In genomic region chr6:10478187-10479040, GRCh38 we compare ENCODE assay signal across 9 cellular contexts. TPM values are rescaled to one million over a fixed set of nuclear protein-coding genes. Genes with fewer than 3 reads are reported as not detected.
A peak's percentile ranks its signal among the peaks of the same experiment; 100 is the strongest.
DNase-seq lines count a peak whose midpoint lies in the region; ATAC-seq and TF ChIP-seq lines count a peak whose summit lies in the region.
"Had no signal": no experiment of that assay in that cellular context is flagged by ENCODE, and none has a peak within 500 bp of the region (broad histone marks: within the 10 kb centered on the region; RNA-seq: fewer than 3 reads in every experiment).

No MANE protein-coding gene starts in this region.

- H4K20me1 ChIP-seq in Karpas-422 (ENCODE audit: insufficient read depth, low read depth, low read length) (no peaks in the 10 kb centered on the region), SU-DHL-6 (ENCODE audit: low read depth, low read length) (no peaks in the 10 kb centered on the region)

- H3K9me2 ChIP-seq in Karpas-422 (replicated peaks; ENCODE audit: insufficient read depth, low read length) (no peaks in the 10 kb centered on the region), SU-DHL-6 (replicated peaks; ENCODE audit: insufficient read depth, low read length) (no peaks in the 10 kb centered on the region)

- H3F3A ChIP-seq in SU-DHL-6 (ENCODE audit: insufficient read depth) = no peaks in the 10 kb centered on the region

- H3K4me3 ChIP-seq in BE2C (ENCODE audit: low read depth, low read length) (no peak overlapping the region), Karpas-422 (ENCODE audit: low read length) (no peak overlapping the region), SU-DHL-6 (ENCODE audit: insufficient read depth, low read length, poor library complexity, severe bottlenecking) (no peak overlapping the region), gastroesophageal sphincter (no peak overlapping the region)

- H2AFZ ChIP-seq in Karpas-422 (ENCODE audit: low read length) = no peak overlapping the region
- H2AFZ ChIP-seq in SU-DHL-6 (ENCODE audit: low read depth, low read length, severe bottlenecking) = no peak overlapping the region

- peak; percentile 43 for TF ChIP-seq CTCF in BE2C (IDR thresholded peaks at IDR 0.05; ENCODE audit: low read depth, low read length)
- TF ChIP-seq CTCF in SU-DHL-6 (IDR thresholded peaks at IDR 0.05; ENCODE audit: insufficient read depth, low read length, poor library complexity, severe bottlenecking) = peak; percentile 78
- TF ChIP-seq CTCF in gastroesophageal sphincter (IDR thresholded peaks at IDR 0.05) = peak; percentile 51 to 65 (median 54)

- no peaks in the 10 kb centered on the region for H3K27me3 ChIP-seq in BE2C
- H3K27me3 ChIP-seq in Karpas-422 (ENCODE audit: low read length) = no peaks in the 10 kb centered on the region
- H3K27me3 ChIP-seq in SU-DHL-6 (ENCODE audit: low read length) = no peaks in the 10 kb centered on the region
- H3K27me3 ChIP-seq in gastroesophageal sphincter = peaks cover 13% of the 10 kb centered on the region

- TF ChIP-seq POLR2A in gastroesophageal sphincter (IDR thresholded peaks at IDR 0.05) = no peak

- H3K27ac ChIP-seq in Karpas-422 (ENCODE audit: low read length) = no peak overlapping the region
- H3K27ac ChIP-seq in SU-DHL-6 (ENCODE audit: low read depth, low read length) = no peak overlapping the region
- no peak overlapping the region for H3K27ac ChIP-seq in gastroesophageal sphincter

- H3K9ac ChIP-seq in Karpas-422 (ENCODE audit: low read length) (no peak overlapping the region), SU-DHL-6 (ENCODE audit: low read length) (no peak overlapping the region)

- H3K79me2 ChIP-seq in Karpas-422 (ENCODE audit: low read length) = no peaks in the 10 kb centered on the region
- no peaks in the 10 kb centered on the region for H3K79me2 ChIP-seq in SU-DHL-6 (ENCODE audit: insufficient read depth, low read length)

- DNase-seq in BE2C = no peak
- DNase-seq in Karpas-422 = peak; percentile 86
- peak; percentile 11 for DNase-seq in stromal cell of bone marrow (ENCODE audit: low read depth)
- no peak for DNase-seq in stimulated activated CD8-positive, alpha-beta memory T cell treated with anti-CD3 and anti-CD28 coated beads, Interleukin-4, amount 100 ng/mL, for 48 hours

- no peaks in the 10 kb centered on the region for H3K9me3 ChIP-seq in BE2C
- no peaks in the 10 kb centered on the region; the same call in 1 of the 2 replicates for H3K9me3 ChIP-seq in Karpas-422 (ENCODE audit: low read length)
- no peaks in the 10 kb centered on the region; the same call in 1 of the 2 replicates for H3K9me3 ChIP-seq in SU-DHL-6 (ENCODE audit: insufficient read depth, low read length)
- no peaks in the 10 kb centered on the region for H3K9me3 ChIP-seq in gastroesophageal sphincter

- ATAC-seq in GM18502 (IDR thresholded peaks at IDR 0.05; ENCODE audit: poor library complexity, unreplicated experiment) (peak; percentile 79), gastroesophageal sphincter (no peak), GM19328 (IDR thresholded peaks at IDR 0.05; ENCODE audit: unreplicated experiment) (no peak)
- ATAC-seq: naive thymus-derived CD4-positive, alpha-beta T cell had no signal

- TF ChIP-seq EP300 in gastroesophageal sphincter (IDR thresholded peaks at IDR 0.05) = no peak

- H3K4me2 ChIP-seq in Karpas-422 (ENCODE audit: low read depth, low read length, poor library complexity, severe bottlenecking) = no peak overlapping the region
- H3K4me2 ChIP-seq in SU-DHL-6 (ENCODE audit: low read depth, low read length, poor library complexity, severe bottlenecking) = no peak overlapping the region

- 50 to 100% methylated on average over 3 to 9 of the region's 10 CpGs for WGBS in gastroesophageal sphincter (ENCODE audit: low coverage in 1 of 2), 2 donors

- H3K36me3 ChIP-seq in BE2C (no peaks in the 10 kb centered on the region), Karpas-422 (ENCODE audit: insufficient read depth, low read length) (no peaks in the 10 kb centered on the region), SU-DHL-6 (ENCODE audit: low read length) (no peaks in the 10 kb centered on the region), gastroesophageal sphincter (no peaks in the 10 kb centered on the region)

- H3K4me1 ChIP-seq in BE2C (no peaks in the 10 kb centered on the region), Karpas-422 (ENCODE audit: low read length) (no peaks in the 10 kb centered on the region), gastroesophageal sphincter (no peaks in the 10 kb centered on the region)

RNA-seq across cellular contexts. Expression of gene GCNT2, which starts 42.7 kb away (rescaled TPM):
- polyA plus RNA-seq in BE2C (2012; ENCODE audit: insufficient read depth, insufficient read length, low read depth) = 0.31 TPM
- total RNA-seq in Karpas-422 (2014; rRNA removed; shearing (Covaris generic); ENCODE audit: low replicate concordance) = 15.1 and 21.3 TPM in 2 replicates
- 10 to 100 TPM; 14.9 to 36.7 (median 23.6) TPM for total RNA-seq in gastroesophageal sphincter

Comparison
In these comparisons a context has a peak if more than half of its experiments do, and no peak if none do; other contexts are left out.
1. DNase-seq: peak in Karpas-422 (single experiment) and stromal cell of bone marrow (single experiment); none in BE2C (single experiment) and stimulated activated CD8-positive, alpha-beta memory T cell treated with anti-CD3 and anti-CD28 coated beads, Interleukin-4, amount 100 ng/mL, for 48 hours (single experiment).
2. Peak in every context shown above with its lines, with median percentiles within 50 percentile points of each other: CTCF ChIP-seq.